Comparison of ENCODE assay signal across 14 cellular contexts in genomic region chr13:32790731-32791130, GRCh38.
A peak's percentile ranks its signal among the peaks of the same experiment; 100 is the strongest.
DNase-seq lines count a peak whose midpoint lies in the region; ATAC-seq, FAIRE-seq and TF ChIP-seq lines count a peak whose summit lies in the region.
"Had no signal": no experiment of that assay in that cellular context is flagged by ENCODE, and none has a peak within 500 bp of the region (broad histone marks: within the 10 kb centered on the region; RNA-seq: fewer than 3 reads in every experiment).

No MANE protein-coding gene starts in this region.

- TF ChIP-seq CTCF in A673 (conservative IDR thresholded peaks at IDR 0.05; ENCODE audit: low read depth, low read length): peak; percentile 34; the same call in 1 of the 2 replicates
- TF ChIP-seq CTCF in H1 (IDR thresholded peaks at IDR 0.05; ENCODE audit: control extremely low read depth in 1 of 3, insufficient read depth in 1 of 3, low read depth in 1 of 3, low read length in 3 of 3): peak in 2 of 3 experiments; percentile 29 to 41; a peak in 3 of 4 replicates

- WGBS in H1 (ENCODE audit: extremely low coverage in 1 of 2, insufficient coverage in 1 of 2, insufficient read length in 1 of 2, insufficient replicate concordance in 2 of 2, low coverage in 1 of 2, low lambda C conversion rate in 2 of 2, missing lambda C conversion rate in 1 of 2), 2 experiments: 85% methylated on average over 3 of the region's 3 CpGs; no CpG with 5 or more reads in 1 of the 2 experiments

- H3K27me3 ChIP-seq in A673 (replicated peaks; ENCODE audit: insufficient read depth, low read depth, low read length, poor library complexity): no peaks in the 10 kb centered on the region
- no peaks in the 10 kb centered on the region for H3K27me3 ChIP-seq in H1 (replicated peaks in 1 of 4; ENCODE audit: control insufficient read depth in 3 of 4, extremely low read depth in 1 of 4, insufficient read depth in 3 of 4, low read length in 3 of 4)
- H3K27me3 ChIP-seq: breast epithelium had no signal

- no peak overlapping the region for H2BK20ac ChIP-seq in H1 (ENCODE audit: low read length)

- no peak for TF ChIP-seq POLR2A in H1 (IDR thresholded peaks at IDR 0.05; ENCODE audit: control extremely low read depth in 1 of 2, low read depth in 2 of 2, low read length in 2 of 2)

- no peak overlapping the region for H4K5ac ChIP-seq in H1 (ENCODE audit: insufficient read length, low read depth, low read length)

- H2BK120ac ChIP-seq in H1 (replicated peaks; ENCODE audit: low read depth, low read length): no peak overlapping the region

- no TSS peak for BruUV-seq in A673 (replicated peaks; lab: Mats Ljungman, UMichigan)

- H4K8ac ChIP-seq in H1 (ENCODE audit: extremely low read depth, insufficient read depth, low read length): no peak overlapping the region

- no peak overlapping the region for H3K4ac ChIP-seq in H1 (replicated peaks; ENCODE audit: insufficient read length, low read depth, low read length)

- peak; percentile 32 to 51; a peak in 3 of 4 replicates for TF ChIP-seq RAD21 in H1 (IDR thresholded peaks at IDR 0.05 in 1 of 2, conservative IDR thresholded peaks at IDR 0.05 in 1 of 2; ENCODE audit: low read depth in 2 of 2, low read length in 2 of 2)

- H3K4me3 ChIP-seq in A673 (ENCODE audit: low read depth, low read length, poor library complexity, severe bottlenecking) (no peak overlapping the region), H1 (ENCODE audit: extremely low read depth in 1 of 4, insufficient read depth in 2 of 4, low read depth in 3 of 4, low read length in 4 of 4) (no peak overlapping the region)
- H3K4me3 ChIP-seq: breast epithelium had no signal

- H3K23me2 ChIP-seq in H1 (ENCODE audit: low read depth, low read length): no peaks in the 10 kb centered on the region

- FAIRE-seq in H1 (lab: Jason Lieb, UNC): no peak
- FAIRE-seq: islet of Langerhans had no signal

- no peak overlapping the region for H3K23ac ChIP-seq in H1 (ENCODE audit: insufficient read length)

- no peaks in the 10 kb centered on the region for H3K9me3 ChIP-seq in A673 (ENCODE audit: low read depth, low read length, poor library complexity, severe bottlenecking)
- H3K9me3 ChIP-seq in H1 (ENCODE audit: insufficient read depth in 2 of 2, low read depth in 1 of 2, low read length in 1 of 2): no peaks in the 10 kb centered on the region
- H3K9me3 ChIP-seq: breast epithelium had no signal

- no peaks in the 10 kb centered on the region for H3K79me2 ChIP-seq in H1 (ENCODE audit: control insufficient read depth in 1 of 2, insufficient read depth in 2 of 2, low read length in 2 of 2)

- no peak overlapping the region for H3K14ac ChIP-seq in H1 (ENCODE audit: insufficient read length)

- H3K18ac ChIP-seq in H1 (ENCODE audit: extremely low read depth, low read length): no peak overlapping the region

- intact Hi-C loops in A673 (cut with micrococcal nuclease; ENCODE audit: unreplicated experiment) (no loop called here), sciatic nerve (cut with DNase I) (no loop called here)

- no peak overlapping the region for H2BK5ac ChIP-seq in H1 (ENCODE audit: low read depth, low read length)

- no peaks in the 10 kb centered on the region for H4K20me1 ChIP-seq in H1 (replicated peaks in 1 of 2; ENCODE audit: control insufficient read depth in 1 of 2, insufficient read depth in 2 of 2, low read length in 2 of 2)

- TF ChIP-seq EP300 in H1 (IDR thresholded peaks at IDR 0.05; ENCODE audit: borderline replicate concordance in 1 of 2, low read depth in 2 of 2, low read length in 2 of 2): no peak

- H3K4me1 ChIP-seq in A673 (ENCODE audit: insufficient read depth, low read length, poor library complexity, severe bottlenecking) (no peaks in the 10 kb centered on the region), H1 (replicated peaks in 1 of 4; ENCODE audit: control insufficient read depth in 3 of 4, insufficient read depth in 4 of 4, low read length in 3 of 4) (peaks cover 0 to 5% (median 0%) of the 10 kb centered on the region in 4 experiments; a peak in 1 of 7 replicates)
- H3K4me1 ChIP-seq: breast epithelium had no signal

- H3K36me3 ChIP-seq in A673 (ENCODE audit: insufficient read depth, low read length, poor library complexity, severe bottlenecking): no peaks in the 10 kb centered on the region
- no peaks in the 10 kb centered on the region; a peak in 1 of 8 replicates for H3K36me3 ChIP-seq in H1 (ENCODE audit: control insufficient read depth in 2 of 4, insufficient read depth in 4 of 4, low read length in 3 of 4)
- H3K36me3 ChIP-seq: breast epithelium had no signal

- H2AK5ac ChIP-seq in H1 (ENCODE audit: low read depth, low read length): no peak overlapping the region

- POLR2A ChIA-PET in A673 (lab: Charles Lee; ENCODE audit: low non-redundant PET): no interaction called here
- POLR2A ChIA-PET in H1 (lab: Charles Lee; ENCODE audit: partially characterized antibody): no interaction called here

- H3K27ac ChIP-seq in A673 (ENCODE audit: low read depth, low read length, poor library complexity, severe bottlenecking) (no peak overlapping the region), H1 (ENCODE audit: low read depth, low read length) (no peak overlapping the region)
- H3K27ac ChIP-seq: breast epithelium had no signal

- H2BK12ac ChIP-seq in H1 (ENCODE audit: low read depth, low read length): no peak overlapping the region

- no peak for ATAC-seq in sciatic nerve
- no peak for ATAC-seq in HG03460 (IDR thresholded peaks at IDR 0.05; ENCODE audit: unreplicated experiment)
- ATAC-seq in GM21737 (IDR thresholded peaks at IDR 0.05; ENCODE audit: unreplicated experiment): no peak

- H3K56ac ChIP-seq in H1 (replicated peaks; ENCODE audit: insufficient read length, low read depth, low read length): no peak overlapping the region

- H3K9ac ChIP-seq in H1 (replicated peaks in 1 of 4; ENCODE audit: extremely low read depth in 1 of 4, low read depth in 3 of 4, low read length in 3 of 4): no peak overlapping the region

- no peak overlapping the region for H4K91ac ChIP-seq in H1 (replicated peaks; ENCODE audit: insufficient read length, low read length)

- H3K79me1 ChIP-seq in H1 (ENCODE audit: low read depth, low read length): no peaks in the 10 kb centered on the region

- no peak overlapping the region for H2BK15ac ChIP-seq in H1 (ENCODE audit: low read length)

- H2AFZ ChIP-seq in H1 (ENCODE audit: low read length): no peak overlapping the region

- CTCF ChIA-PET in A673 (lab: Charles Lee) (no interaction called here), H1 (lab: Charles Lee; ENCODE audit: partially characterized antibody) (interaction anchor here (0.9 to 1.7 kb wide), 6 partner anchors 10 to 165 kb away, joined by 3 to 6 read pairs (median 4); no protein-coding TSS in a partner anchor)

- no peak overlapping the region for H3K4me2 ChIP-seq in H1 (ENCODE audit: insufficient read depth in 1 of 2, low read depth in 2 of 2, low read length in 2 of 2)

- peak; percentile 28 for DNase-seq in A673 (ENCODE audit: low spot score)
- DNase-seq in EL: peak; percentile 8
- peak; percentile 24 for DNase-seq in RKO (ENCODE audit: low spot score)
- no peak for DNase-seq in H1 (ENCODE audit: low read depth in 1 of 2, low spot score in 2 of 2)
- DNase-seq in sciatic nerve (ENCODE audit: low spot score): no peak
- DNase-seq in ureter (ENCODE audit: low spot score): no peak
- DNase-seq: DMS153; Kasumi-1; NCI-H510A treated with DMSO at 0.1 percent for 48 hours; stimulated activated CD4-positive, alpha-beta T cell treated with anti-CD3 and anti-CD28 coated beads, Interleukin-1b, Interleukin-23, amount 100 ng/mL, for 48 hours had no signal

TF ChIP-seq in H1, 55 proteins besides CTCF, POLR2A, EP300 and RAD21:
- TF ChIP-seq POLR2AphosphoS5 (IDR thresholded peaks at IDR 0.05; ENCODE audit: low read depth, low read length): no peak
- no peak for TF ChIP-seq EZH2 (IDR thresholded peaks at IDR 0.05; ENCODE audit: low read depth, low read length, severe bottlenecking)
- TF ChIP-seq SIN3A (conservative IDR thresholded peaks at IDR 0.05 in 1 of 2, IDR thresholded peaks at IDR 0.05 in 1 of 2; ENCODE audit: low read depth in 1 of 2, low read length in 2 of 2): 0 out of 4 replicates have a peak, but pooled peaks of 1 of the 2 experiments have one; percentile 52

Comparison
In these comparisons a context has a peak if more than half of its experiments do, and no peak if none do; other contexts are left out.
1. DNase-seq: peak in A673 (single experiment), EL (single experiment) and RKO (single experiment); none in H1 (0 of 2), sciatic nerve (single experiment) and ureter (single experiment).